In genomic region chr16:58249388-58249779, GRCh38 we compare ENCODE assay signal across 8 cellular contexts. TPM values are rescaled to one million over a fixed set of nuclear protein-coding genes. Genes with fewer than 3 reads are reported as not detected.
DNase-seq lines count a peak whose midpoint lies in the region; ATAC-seq and TF ChIP-seq lines count a peak whose summit lies in the region.

No MANE protein-coding gene starts in this region.

- peak overlapping the region; percentile 72 for H3K4me3 ChIP-seq in HEK293 (ENCODE audit: low read depth, low read length)
- H3K4me3 ChIP-seq in right cardiac atrium (ENCODE audit: low read length): peak overlapping the region; percentile 58
- H3K4me3 ChIP-seq in spleen: peak overlapping the region; percentile 40 to 95 (median 73)

- no peaks in the 10 kb centered on the region for H3K9me3 ChIP-seq in HEK293 (ENCODE audit: control insufficient read depth, insufficient read depth, low read depth, low read length)
- no peaks in the 10 kb centered on the region for H3K9me3 ChIP-seq in right cardiac atrium (ENCODE audit: control insufficient read depth, low read length)
- H3K9me3 ChIP-seq in spleen: no peaks in the 10 kb centered on the region

- no peaks in the 10 kb centered on the region for H3K27me3 ChIP-seq in right cardiac atrium (ENCODE audit: control insufficient read depth, insufficient read depth)
- H3K27me3 ChIP-seq in spleen (replicated peaks in 1 of 7): peaks cover 0 to 21% (median 0%) of the 10 kb centered on the region in 7 donors

- intact Hi-C loops in activated CD4-positive, alpha-beta memory T cell treated with anti-CD3 and anti-CD28 coated beads for 36 hours (cut with micrococcal nuclease): loop anchor here (1.0 kb wide), 2 partner anchors 120 to 381 kb away; partner anchors contain the start of gene CFAP20
- intact Hi-C loops in right cardiac atrium (cut with DNase I): no loop called here
- intact Hi-C loops in spleen (cut with DNase I; ENCODE audit: low total_unique reads): no loop called here

- POLR2A ChIA-PET in HEK293 (lab: Yijun Ruan, JAX): interaction anchor here (0.6 to 2.4 kb wide), 7 partner anchors 15 to 128 kb away, joined by 3 to 10 read pairs (median 3); partner anchors contain the start of gene CFAP20
- POLR2A ChIA-PET in activated CD4-positive, alpha-beta memory T cell treated with anti-CD3 and anti-CD28 coated beads for 36 hours (lab: Charles Lee): interaction anchor here (1.2 kb wide), 1 partner anchor 143 kb away, joined by 3 read pairs; the partner anchor contains the start of gene GINS3

- CTCF ChIA-PET in HEK293 (lab: Yijun Ruan, JAX): no interaction called here
- CTCF ChIA-PET in activated CD4-positive, alpha-beta memory T cell treated with anti-CD3 and anti-CD28 coated beads for 36 hours (lab: Charles Lee): interaction anchor here (0.9 to 1.1 kb wide), 2 partner anchors 11 to 107 kb away, joined by 3 read pairs; no protein-coding TSS in a partner anchor

- no peaks in the 10 kb centered on the region for H3K4me1 ChIP-seq in HEK293 (ENCODE audit: control insufficient read depth, insufficient read depth, low read length)
- H3K4me1 ChIP-seq in right cardiac atrium (ENCODE audit: control insufficient read depth, insufficient read depth, low read length): no peaks in the 10 kb centered on the region
- H3K4me1 ChIP-seq in spleen: peaks cover 0 to 21% (median 16%) of the 10 kb centered on the region in 6 donors

- WGBS in right cardiac atrium: 4% methylated on average over 4 of the region's 4 CpGs
- WGBS in spleen, 5 donors: 7 to 15% (median 14%) methylated on average over 4 of the region's 4 CpGs

- TF ChIP-seq POLR2A in spleen (IDR thresholded peaks at IDR 0.05): no peak

- TF ChIP-seq CTCF in HEK293 (tag by site-specific recombination; IDR thresholded peaks at IDR 0.05) (no peak), spleen (IDR thresholded peaks at IDR 0.05 in 8 of 11, conservative IDR thresholded peaks at IDR 0.05 in 3 of 11) (no peak)

- no peaks in the 10 kb centered on the region for H3K36me3 Mint-ChIP-seq in activated CD4-positive, alpha-beta memory T cell treated with anti-CD3 and anti-CD28 coated beads for 36 hours

- H3K27ac Mint-ChIP-seq in activated CD4-positive, alpha-beta memory T cell treated with anti-CD3 and anti-CD28 coated beads for 36 hours: no peak overlapping the region

- H3K27me3 Mint-ChIP-seq in activated CD4-positive, alpha-beta memory T cell treated with anti-CD3 and anti-CD28 coated beads for 36 hours: peaks cover 5% of the 10 kb centered on the region

- peak overlapping the region; percentile 88 for H3K4me3 Mint-ChIP-seq in activated CD4-positive, alpha-beta memory T cell treated with anti-CD3 and anti-CD28 coated beads for 36 hours

- peaks cover 13% of the 10 kb centered on the region for H3K4me1 Mint-ChIP-seq in activated CD4-positive, alpha-beta memory T cell treated with anti-CD3 and anti-CD28 coated beads for 36 hours (ENCODE audit: low read depth)

- no peaks in the 10 kb centered on the region for H3K36me3 ChIP-seq in HEK293 (ENCODE audit: control insufficient read depth in 2 of 2, insufficient read depth in 1 of 2, low read length in 2 of 2)
- no peaks in the 10 kb centered on the region for H3K36me3 ChIP-seq in spleen

- no peak for DNase-seq in activated CD4-positive, alpha-beta memory T cell treated with anti-CD3 and anti-CD28 coated beads for 36 hours
- no peak for DNase-seq in right cardiac atrium
- DNase-seq in spleen: no peak
- no peak for DNase-seq in DMS79 (lab: John Stamatoyannopoulos, UW)
- no peak for DNase-seq in hippocampal formation (lab: John Stamatoyannopoulos, UW)

- no peaks in the 10 kb centered on the region for H3K9me3 Mint-ChIP-seq in activated CD4-positive, alpha-beta memory T cell treated with anti-CD3 and anti-CD28 coated beads for 36 hours

- ATAC-seq in right cardiac atrium: peak in 1 of 2 donors; percentile 10
- ATAC-seq in GM21367 (IDR thresholded peaks at IDR 0.05; ENCODE audit: unreplicated experiment): no peak
- no peak for ATAC-seq in GM19035 (IDR thresholded peaks at IDR 0.05; ENCODE audit: unreplicated experiment)

- H3K27ac ChIP-seq in HEK293 (ENCODE audit: extremely low read depth, low read depth, low read length) (no peak overlapping the region), right cardiac atrium (ENCODE audit: low read length) (no peak overlapping the region), spleen (peak overlapping the region in 2 of 8 donors; percentile 42 to 53)

TF ChIP-seq in HEK293, 187 proteins besides CTCF, POLR2A, EP300 and RAD21:
- TF ChIP-seq ZNF580 (tag by site-specific recombination; IDR thresholded peaks at IDR 0.05): no peak
- no peak for TF ChIP-seq ZNF157 (tag by site-specific recombination; IDR thresholded peaks at IDR 0.05)
- no peak for TF ChIP-seq ZNF560 (tag by site-specific recombination; IDR thresholded peaks at IDR 0.05; ENCODE audit: borderline replicate concordance)
- TF ChIP-seq ZNF530 (tag by site-specific recombination; IDR thresholded peaks at IDR 0.05; ENCODE audit: low read depth): no peak
- TF ChIP-seq, protein P1, sequence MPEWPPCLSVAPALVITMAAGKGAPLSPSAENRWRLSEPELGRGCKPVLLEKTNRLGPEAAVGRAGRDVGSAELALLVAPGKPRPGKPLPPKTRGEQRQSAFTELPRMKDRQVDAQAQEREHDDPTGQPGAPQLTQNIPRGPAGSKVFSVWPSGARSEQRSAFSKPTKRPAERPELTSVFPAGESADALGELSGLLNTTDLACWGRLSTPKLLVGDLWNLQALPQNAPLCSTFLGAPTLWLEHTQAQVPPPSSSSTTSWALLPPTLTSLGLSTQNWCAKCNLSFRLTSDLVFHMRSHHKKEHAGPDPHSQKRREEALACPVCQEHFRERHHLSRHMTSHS (tag by site-specific recombination; IDR thresholded peaks at IDR 0.05): no peak
- no peak for TF ChIP-seq ZNF324 (tag by site-specific recombination; IDR thresholded peaks at IDR 0.05)
- TF ChIP-seq ZBTB20 (tag by site-specific recombination; IDR thresholded peaks at IDR 0.05): no peak
- no peak for TF ChIP-seq ZNF354C (tag by site-specific recombination; IDR thresholded peaks at IDR 0.05; ENCODE audit: borderline replicate concordance, low read depth)
- TF ChIP-seq ZNF555 (tag by site-specific recombination; conservative IDR thresholded peaks at IDR 0.05): no peak
- TF ChIP-seq ZNF548 (tag by site-specific recombination; IDR thresholded peaks at IDR 0.05): no peak
- no peak for TF ChIP-seq ZNF791 (tag by site-specific recombination; IDR thresholded peaks at IDR 0.05)
- TF ChIP-seq PRDM2 (tag by site-specific recombination; IDR thresholded peaks at IDR 0.05; ENCODE audit: borderline replicate concordance): no peak
TF ChIP-seq in HEK293: peak in this region for 0.

RNA-seq across cellular contexts. Expression of gene PRSS54, which starts 45.4 kb away (rescaled TPM):
- not detected for total RNA-seq in activated CD4-positive, alpha-beta memory T cell treated with anti-CD3 and anti-CD28 coated beads for 36 hours
- not detected for total RNA-seq in right cardiac atrium
- not detected for polyA plus RNA-seq in right cardiac atrium
- total RNA-seq in spleen: not detected
- polyA plus RNA-seq in spleen: not detected

RNA-seq across cellular contexts. Expression of gene CSNK2A2, which starts 51.5 kb away (rescaled TPM):
- 10 to 100 TPM; 76.9 to 82.0 TPM for total RNA-seq in activated CD4-positive, alpha-beta memory T cell treated with anti-CD3 and anti-CD28 coated beads for 36 hours
- 10 to 100 TPM; 28.7 to 36.7 (median 34.1) TPM for total RNA-seq in right cardiac atrium
- 20.6 TPM for polyA plus RNA-seq in right cardiac atrium
- total RNA-seq in spleen: 10 to 100 TPM; 35.7 to 62.2 (median 52.7) TPM
- polyA plus RNA-seq in spleen: 10 to 100 TPM; 17.7 to 19.8 (median 18.9) TPM
